In genomic region chr9:88801214-88801796, GRCh38 we compare ENCODE assay signal across 22 cellular contexts.
"Had no signal": no experiment of that assay in that cellular context is flagged by ENCODE, and none has a peak within 500 bp of the region (broad histone marks: within the 10 kb centered on the region; RNA-seq: fewer than 3 reads in every experiment).

No MANE protein-coding gene starts in this region.

- ATAC-seq: body of pancreas; left lung; naive thymus-derived CD8-positive, alpha-beta T cell; stimulated activated naive CD8-positive, alpha-beta T cell treated with anti-CD3 and anti-CD28 coated beads, Interleukin-15, Interleukin-2, amounts not matched to agents 100 U/mL and 50 U/mL, for 24 hours had no signal

- H3K9ac ChIP-seq: neural progenitor cell had no signal

- H3K9me3 ChIP-seq: body of pancreas, left lung, spleen, upper lobe of left lung had no signal

- H3K36me3 ChIP-seq: cardiac muscle cell, left lung, neural progenitor cell, spleen, upper lobe of left lung had no signal

- H3K36me3 Mint-ChIP-seq: activated CD4-positive, alpha-beta memory T cell treated with anti-CD3 and anti-CD28 coated beads for 36 hours; activated naive CD4-positive, alpha-beta T cell treated with anti-CD3 and anti-CD28 coated beads, Interleukin-2, amount 50 U/mL, for 24 hours; neural progenitor cell had no signal

- H2AFZ ChIP-seq: neural progenitor cell had no signal

- DNase-seq: activated CD4-positive, alpha-beta memory T cell treated with anti-CD3 and anti-CD28 coated beads for 36 hours; activated CD4-positive, alpha-beta T cell treated with anti-CD3 and anti-CD28 coated beads for 48 hours; activated gamma-delta T cell treated with Interleukin-2 at 50 U/mL for 16 hours; activated T-cell treated with anti-CD3 and anti-CD28 coated beads for 4 hours; anterior cingulate cortex; body of pancreas; effector CD4-positive, alpha-beta T cell; erythroblast; foreskin melanocyte; left lung; naive thymus-derived CD8-positive, alpha-beta T cell; retina; spleen; stimulated activated CD4-positive, alpha-beta T cell treated with anti-CD3 and anti-CD28 coated beads, Interleukin-4, amount 100 ng/mL, for 4 hours; stimulated activated naive CD8-positive, alpha-beta T cell treated with anti-CD3 and anti-CD28 coated beads, Interleukin-15, Interleukin-2, amounts not matched to agents 100 U/mL and 50 U/mL, for 24 hours; upper lobe of left lung had no signal

- H3K27ac Mint-ChIP-seq: activated CD4-positive, alpha-beta memory T cell treated with anti-CD3 and anti-CD28 coated beads for 36 hours; activated T-helper 1 cell treated with anti-CD3 and anti-CD28 coated beads, Interleukin-12 subunit alpha, Interleukin-12 subunit beta, Interleukin-2, Interleukin-4 antibody, amounts not matched to agents 30 ng/mL and 10 ng/mL and 1 ng/mL, durations not matched to agents 14 hours and 24 hours and 36 hours; naive thymus-derived CD8-positive, alpha-beta T cell; neural progenitor cell; progenitor cell of endocrine pancreas had no signal

- H3K4me1 Mint-ChIP-seq: activated naive CD4-positive, alpha-beta T cell treated with anti-CD3 and anti-CD28 coated beads, Interleukin-2, amount 50 U/mL, for 24 hours had no signal

- H3K4me1 ChIP-seq: body of pancreas, left lung, neural progenitor cell, upper lobe of left lung had no signal

- H3K4me3 Mint-ChIP-seq: activated CD4-positive, alpha-beta memory T cell treated with anti-CD3 and anti-CD28 coated beads for 36 hours; activated naive CD4-positive, alpha-beta T cell treated with anti-CD3 and anti-CD28 coated beads, Interleukin-2, amount 50 U/mL, for 24 hours; activated T-helper 1 cell treated with anti-CD3 and anti-CD28 coated beads, Interleukin-12 subunit alpha, Interleukin-12 subunit beta, Interleukin-2, Interleukin-4 antibody, amounts not matched to agents 30 ng/mL and 10 ng/mL and 1 ng/mL, durations not matched to agents 14 hours and 24 hours and 36 hours; naive thymus-derived CD8-positive, alpha-beta T cell; neural progenitor cell had no signal

- H3K9me3 Mint-ChIP-seq: activated CD4-positive, alpha-beta memory T cell treated with anti-CD3 and anti-CD28 coated beads for 36 hours; activated naive CD4-positive, alpha-beta T cell treated with anti-CD3 and anti-CD28 coated beads, Interleukin-2, amount 50 U/mL, for 24 hours had no signal

- H3K27ac ChIP-seq: body of pancreas, left lung, neural progenitor cell, spleen, upper lobe of left lung had no signal

- H3K27me3 ChIP-seq: body of pancreas, cardiac muscle cell, neural progenitor cell, upper lobe of left lung had no signal

- H3K4me2 ChIP-seq: neural progenitor cell had no signal

- H3K4me3 ChIP-seq: body of pancreas, cardiac muscle cell, left lung, lung, neural progenitor cell, spleen, upper lobe of left lung had no signal
